Comparison of ENCODE assay signal across 9 cellular contexts in the genomic region with DNA sequence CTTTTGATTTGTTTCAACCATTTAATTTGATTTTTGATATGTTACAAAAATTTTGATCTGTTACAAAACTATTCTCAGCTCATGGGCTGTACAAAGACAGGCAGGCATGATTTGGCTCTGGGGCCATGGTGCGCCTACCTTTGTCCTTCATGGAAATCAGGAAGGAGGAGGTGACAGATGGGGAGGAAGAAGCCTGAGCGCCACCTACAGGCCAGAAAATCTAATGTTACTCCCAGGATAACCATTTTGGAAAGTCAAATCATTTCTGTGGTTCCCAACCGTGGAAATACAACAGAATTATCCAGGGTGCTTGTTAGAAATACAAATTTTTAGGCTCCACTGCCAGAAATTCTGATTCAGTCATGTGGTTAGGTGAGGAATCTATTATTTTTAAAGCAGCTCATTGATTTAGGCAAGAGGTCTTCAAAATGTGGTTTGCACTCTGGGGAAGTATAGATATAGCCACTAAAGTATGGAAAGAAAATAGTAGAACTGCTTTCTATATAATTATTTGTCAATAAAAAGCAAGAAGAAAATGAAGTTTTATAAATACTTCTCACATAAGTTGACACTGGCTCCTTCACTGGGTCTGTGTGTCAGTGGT.
DNase-seq lines count a peak whose midpoint lies in the region; ATAC-seq, FAIRE-seq and TF ChIP-seq lines count a peak whose summit lies in the region.
"Had no signal": no experiment of that assay in that cellular context is flagged by ENCODE, and none has a peak within 500 bp of the region (broad histone marks: within the 10 kb centered on the region; RNA-seq: fewer than 3 reads in every experiment).

No MANE protein-coding gene starts in this region.

- H4K91ac ChIP-seq in H1 (replicated peaks; ENCODE audit: insufficient read length, low read length): no peak overlapping the region

- H3K4me1 ChIP-seq in H1 (replicated peaks in 1 of 4; ENCODE audit: control insufficient read depth in 3 of 4, insufficient read depth in 4 of 4, low read length in 3 of 4): peaks cover 0 to 3% (median 0%) of the 10 kb centered on the region in 4 experiments; a peak in 2 of 7 replicates
- no peaks in the 10 kb centered on the region for H3K4me1 ChIP-seq in small intestine (ENCODE audit: control insufficient read depth in 2 of 2, insufficient read depth in 1 of 2, low read depth in 1 of 2, low read length in 1 of 2)
- no peaks in the 10 kb centered on the region for H3K4me1 ChIP-seq in effector memory CD4-positive, alpha-beta T cell (ENCODE audit: control insufficient read depth, insufficient read depth, low read length, poor library complexity, severe bottlenecking)

- CTCF ChIA-PET in H1 (lab: Charles Lee; ENCODE audit: partially characterized antibody): interaction anchor here (0.7 to 9.3 kb wide), 38 partner anchors 12 to 414 kb away, joined by 3 to 117 read pairs (median 4); a partner anchor contains a TSS

- 54% methylated on average over 3 of the region's 3 CpGs; no CpG with 5 or more reads in 1 of the 2 experiments for WGBS in H1 (ENCODE audit: extremely low coverage in 1 of 2, insufficient coverage in 1 of 2, insufficient read length in 1 of 2, insufficient replicate concordance in 2 of 2, low coverage in 1 of 2, low lambda C conversion rate in 2 of 2, missing lambda C conversion rate in 1 of 2), 2 experiments
- WGBS in small intestine, 3 donors: 63 to 68% (median 66%) methylated on average over 3 of the region's 3 CpGs

- no peaks in the 10 kb centered on the region for H3K9me3 ChIP-seq in H1 (ENCODE audit: insufficient read depth in 2 of 2, low read depth in 1 of 2, low read length in 1 of 2)
- no peaks in the 10 kb centered on the region for H3K9me3 ChIP-seq in small intestine (ENCODE audit: control insufficient read depth, low read depth)
- no peaks in the 10 kb centered on the region for H3K9me3 ChIP-seq in effector memory CD4-positive, alpha-beta T cell (ENCODE audit: control insufficient read depth, low read length)

- H2AK5ac ChIP-seq in H1 (ENCODE audit: low read depth, low read length): no peak overlapping the region

- H3K27me3 ChIP-seq in H1 (replicated peaks in 1 of 4; ENCODE audit: control insufficient read depth in 3 of 4, extremely low read depth in 1 of 4, insufficient read depth in 3 of 4, low read length in 3 of 4): no peaks in the 10 kb centered on the region
- peaks cover 0 to 2% of the 10 kb centered on the region in 2 donors for H3K27me3 ChIP-seq in small intestine (ENCODE audit: control insufficient read depth in 2 of 2, insufficient read depth in 2 of 2, low read length in 2 of 2)
- no peaks in the 10 kb centered on the region for H3K27me3 ChIP-seq in effector memory CD4-positive, alpha-beta T cell (replicated peaks; ENCODE audit: control insufficient read depth, insufficient read depth, low read length, poor library complexity, severe bottlenecking)

- H3K18ac ChIP-seq in H1 (ENCODE audit: extremely low read depth, low read length): no peak overlapping the region

- H4K8ac ChIP-seq in H1 (ENCODE audit: extremely low read depth, insufficient read depth, low read length): no peak overlapping the region

- H3K23ac ChIP-seq in H1 (ENCODE audit: insufficient read length): no peak overlapping the region

- no peak overlapping the region for H2BK120ac ChIP-seq in H1 (replicated peaks; ENCODE audit: low read depth, low read length)

- no peak overlapping the region for H3K4me2 ChIP-seq in H1 (ENCODE audit: insufficient read depth in 1 of 2, low read depth in 2 of 2, low read length in 2 of 2)

- no peak for TF ChIP-seq POLR2A in H1 (IDR thresholded peaks at IDR 0.05; ENCODE audit: control extremely low read depth in 1 of 2, low read depth in 2 of 2, low read length in 2 of 2)

- H3K4me3 ChIP-seq in H1 (ENCODE audit: extremely low read depth in 1 of 4, insufficient read depth in 2 of 4, low read depth in 3 of 4, low read length in 4 of 4): no peak overlapping the region
- no peak overlapping the region for H3K4me3 ChIP-seq in small intestine (ENCODE audit: low read depth in 1 of 2, low read length in 2 of 2)
- no peak overlapping the region for H3K4me3 ChIP-seq in effector memory CD4-positive, alpha-beta T cell (ENCODE audit: insufficient read depth, low read depth, low read length, poor library complexity, severe bottlenecking)
- H3K4me3 ChIP-seq: SK-N-MC had no signal

- H3K4ac ChIP-seq in H1 (replicated peaks; ENCODE audit: insufficient read length, low read depth, low read length): no peak overlapping the region

- H3K36me3 ChIP-seq in H1 (ENCODE audit: control insufficient read depth in 2 of 4, insufficient read depth in 4 of 4, low read length in 3 of 4): no peaks in the 10 kb centered on the region
- no peaks in the 10 kb centered on the region for H3K36me3 ChIP-seq in small intestine (ENCODE audit: control insufficient read depth in 2 of 2, insufficient read depth in 2 of 2, low read length in 2 of 2)
- H3K36me3 ChIP-seq in effector memory CD4-positive, alpha-beta T cell (ENCODE audit: control insufficient read depth, insufficient read depth, low read length): no peaks in the 10 kb centered on the region

- H3K27ac ChIP-seq in H1 (ENCODE audit: low read depth, low read length) (no peak overlapping the region), small intestine (ENCODE audit: low read depth in 1 of 2, low read length in 1 of 2) (no peak overlapping the region)
- H3K27ac ChIP-seq in effector memory CD4-positive, alpha-beta T cell (ENCODE audit: insufficient read depth, low read length, poor library complexity, severe bottlenecking): no peak overlapping the region
- H3K27ac ChIP-seq: SK-N-MC had no signal

- no peaks in the 10 kb centered on the region for H3K79me2 ChIP-seq in H1 (ENCODE audit: control insufficient read depth in 1 of 2, insufficient read depth in 2 of 2, low read length in 2 of 2)

- no peak overlapping the region for H2AFZ ChIP-seq in H1 (ENCODE audit: low read length)

- no peak overlapping the region for H2BK12ac ChIP-seq in H1 (ENCODE audit: low read depth, low read length)

- POLR2A ChIA-PET in H1 (lab: Charles Lee; ENCODE audit: partially characterized antibody): no interaction called here

- H4K5ac ChIP-seq in H1 (ENCODE audit: insufficient read length, low read depth, low read length): no peak overlapping the region

- H3K23me2 ChIP-seq in H1 (ENCODE audit: low read depth, low read length): no peaks in the 10 kb centered on the region

- ATAC-seq in GM21447 (IDR thresholded peaks at IDR 0.05; ENCODE audit: unreplicated experiment) (peak; percentile 64), GM21390 (IDR thresholded peaks at IDR 0.05; ENCODE audit: unreplicated experiment) (no peak), HG03469 (IDR thresholded peaks at IDR 0.05; ENCODE audit: unreplicated experiment) (no peak)

- no peak overlapping the region for H3K9ac ChIP-seq in H1 (replicated peaks in 1 of 4; ENCODE audit: extremely low read depth in 1 of 4, low read depth in 3 of 4, low read length in 3 of 4)

- TF ChIP-seq EP300 in H1 (IDR thresholded peaks at IDR 0.05; ENCODE audit: borderline replicate concordance in 1 of 2, low read depth in 2 of 2, low read length in 2 of 2): no peak

- DNase-seq in COLO829 (ENCODE audit: low spot score): peak; percentile 59
- peak; percentile 18 to 52 for DNase-seq in NCI-H446 (lab: John Stamatoyannopoulos, UW)
- DNase-seq in H1 (ENCODE audit: low read depth in 1 of 2, low spot score in 2 of 2): peak; percentile 10 to 80
- DNase-seq in small intestine: peak; percentile 53
- no peak for DNase-seq in effector memory CD4-positive, alpha-beta T cell

- no peak overlapping the region for H3K56ac ChIP-seq in H1 (replicated peaks; ENCODE audit: insufficient read length, low read depth, low read length)

- FAIRE-seq in H1 (lab: Jason Lieb, UNC): peak; percentile 39
- no peak for FAIRE-seq in small intestine (lab: Jason Lieb, UNC)

- no peak overlapping the region for H2BK15ac ChIP-seq in H1 (ENCODE audit: low read length)

- no peak overlapping the region for H2BK20ac ChIP-seq in H1 (ENCODE audit: low read length)

- TF ChIP-seq RAD21 in H1 (IDR thresholded peaks at IDR 0.05 in 1 of 2, conservative IDR thresholded peaks at IDR 0.05 in 1 of 2; ENCODE audit: low read depth in 2 of 2, low read length in 2 of 2): peak; percentile 61 to 67

- no peak overlapping the region for H3K14ac ChIP-seq in H1 (ENCODE audit: insufficient read length)

- no peaks in the 10 kb centered on the region for H3K79me1 ChIP-seq in H1 (ENCODE audit: low read depth, low read length)

- TF ChIP-seq CTCF in H1 (IDR thresholded peaks at IDR 0.05; ENCODE audit: control extremely low read depth in 1 of 3, insufficient read depth in 1 of 3, low read depth in 1 of 3, low read length in 3 of 3): peak; percentile 44 to 71 (median 65)

- no peak overlapping the region for H2BK5ac ChIP-seq in H1 (ENCODE audit: low read depth, low read length)

- H4K20me1 ChIP-seq in H1 (replicated peaks in 1 of 2; ENCODE audit: control insufficient read depth in 1 of 2, insufficient read depth in 2 of 2, low read length in 2 of 2): no peaks in the 10 kb centered on the region

TF ChIP-seq in H1, 55 proteins besides CTCF, POLR2A, EP300 and RAD21:
- TF ChIP-seq SP4 (IDR thresholded peaks at IDR 0.05; ENCODE audit: low read length) (no peak), YY1 (IDR thresholded peaks at IDR 0.05; ENCODE audit: low read depth, low read length) (peak; percentile 51; the same call in 1 of the 2 replicates)

Comparison
In these comparisons a context has a peak if more than half of its experiments do, and no peak if none do; other contexts are left out.
1. DNase-seq: peak in COLO829 (single experiment), NCI-H446 (2 of 2), H1 (2 of 2) and small intestine (single experiment); none in effector memory CD4-positive, alpha-beta T cell (0 of 3).